9 cellular contexts compared by ENCODE assay signal in the genomic region with DNA sequence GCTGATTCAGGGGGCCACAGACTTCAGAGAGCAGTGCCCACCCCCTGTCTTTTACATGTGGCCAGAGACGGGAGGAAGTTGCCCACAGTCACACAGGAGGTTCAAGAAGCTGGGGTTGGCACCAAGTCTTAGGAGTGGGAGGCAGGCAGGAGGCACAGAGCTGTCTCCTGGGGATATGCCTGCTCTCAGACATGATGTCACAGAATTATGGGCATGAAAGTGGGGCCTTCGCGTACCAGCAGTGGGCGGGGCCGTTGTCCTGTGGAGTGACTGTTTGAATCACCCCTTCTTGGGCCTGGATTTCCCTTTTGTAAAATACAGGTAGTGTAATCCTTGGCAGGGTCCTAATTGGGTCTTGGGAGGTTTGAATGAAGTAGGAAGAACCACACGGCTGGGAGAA.
DNase-seq lines count a peak whose midpoint lies in the region; ATAC-seq, FAIRE-seq and TF ChIP-seq lines count a peak whose summit lies in the region.
"Had no signal": no experiment of that assay in that cellular context is flagged by ENCODE, and none has a peak within 500 bp of the region (broad histone marks: within the 10 kb centered on the region; RNA-seq: fewer than 3 reads in every experiment).

No MANE protein-coding gene starts in this region.

- H3K4me3 Mint-ChIP-seq in activated naive CD4-positive, alpha-beta T cell treated with anti-CD3 and anti-CD28 coated beads for 36 hours: no peak overlapping the region
- H3K4me3 Mint-ChIP-seq in astrocyte (ENCODE audit: unreplicated experiment): no peak overlapping the region
- peak overlapping the region; percentile 75 for H3K4me3 Mint-ChIP-seq in natural killer cell treated with Interleukin-12 subunit alpha and Interleukin-12 subunit beta and Interleukin-15 and Interleukin-18, amount 100 ng/mL, for 72 hours

- no peak overlapping the region for H2AFZ ChIP-seq in astrocyte (ENCODE audit: low read depth, low read length)

- H3K36me3 ChIP-seq in astrocyte (ENCODE audit: insufficient read depth, low read length) (peaks cover 5% of the 10 kb centered on the region), SJCRH30 (peaks cover 5% of the 10 kb centered on the region; the same call in 1 of the 2 replicates)

- CTCF ChIA-PET in activated naive CD4-positive, alpha-beta T cell treated with anti-CD3 and anti-CD28 coated beads for 36 hours (lab: Charles Lee): no interaction called here

- H3K27ac ChIP-seq in astrocyte (ENCODE audit: low read depth, low read length): peak overlapping the region; percentile 87
- no peak overlapping the region for H3K27ac ChIP-seq in SJCRH30

- H3K9me3 ChIP-seq in astrocyte (ENCODE audit: insufficient read depth, low read depth, low read length): no peaks in the 10 kb centered on the region
- H3K9me3 ChIP-seq in SJCRH30 (replicated peaks): no peaks in the 10 kb centered on the region

- no peak for TF ChIP-seq CTCF in astrocyte (IDR thresholded peaks at IDR 0.05; ENCODE audit: insufficient read depth, low read depth, low read length)

- FAIRE-seq in astrocyte (lab: Jason Lieb, UNC): no peak
- FAIRE-seq: G401.6 had no signal

- no peak overlapping the region for H3K27ac Mint-ChIP-seq in activated naive CD4-positive, alpha-beta T cell treated with anti-CD3 and anti-CD28 coated beads for 36 hours
- H3K27ac Mint-ChIP-seq in astrocyte (ENCODE audit: unreplicated experiment): peak overlapping the region; percentile 95
- peak overlapping the region; percentile 94 to 96 for H3K27ac Mint-ChIP-seq in natural killer cell treated with Interleukin-12 subunit alpha and Interleukin-12 subunit beta and Interleukin-15 and Interleukin-18, amount 100 ng/mL, for 72 hours

- H3K4me1 ChIP-seq in astrocyte (ENCODE audit: insufficient read depth, low read length) (peaks cover 48% of the 10 kb centered on the region), SJCRH30 (peaks cover under 1% of the 10 kb centered on the region; the same call in 1 of the 2 replicates)

- H3K4me1 Mint-ChIP-seq in activated naive CD4-positive, alpha-beta T cell treated with anti-CD3 and anti-CD28 coated beads for 36 hours (ENCODE audit: low read depth): peaks cover 10% of the 10 kb centered on the region
- peaks cover 50% of the 10 kb centered on the region for H3K4me1 Mint-ChIP-seq in astrocyte (ENCODE audit: low read depth, unreplicated experiment)
- H3K4me1 Mint-ChIP-seq in natural killer cell treated with Interleukin-12 subunit alpha and Interleukin-12 subunit beta and Interleukin-15 and Interleukin-18, amount 100 ng/mL, for 72 hours (ENCODE audit: low read depth in 2 of 2): peaks cover 57 to 62% of the 10 kb centered on the region in 2 donors

- peak overlapping the region; percentile 42 for H3K9ac ChIP-seq in astrocyte (ENCODE audit: low read length)

- peak; percentile 33 for ATAC-seq in HG03135 (IDR thresholded peaks at IDR 0.05; ENCODE audit: unreplicated experiment)
- peak; percentile 29 to 48 for ATAC-seq in natural killer cell treated with Interleukin-12 subunit alpha and Interleukin-12 subunit beta and Interleukin-15 and Interleukin-18, amount 100 ng/mL, for 72 hours

- intact Hi-C loops in activated naive CD4-positive, alpha-beta T cell treated with anti-CD3 and anti-CD28 coated beads for 36 hours (cut with micrococcal nuclease): loop anchor here (5.0 kb wide), 1 partner anchor 69 kb away; no protein-coding TSS in a partner anchor

- DNase-seq in activated naive CD4-positive, alpha-beta T cell treated with anti-CD3 and anti-CD28 coated beads for 36 hours: peak; percentile 55
- no peak for DNase-seq in activated naive CD4-positive, alpha-beta T cell treated with Interleukin-2 at 50 U/mL for 16 hours
- DNase-seq in astrocyte (ENCODE audit: low read depth) (no peak), SJCRH30 (no peak), GM19238 (ENCODE audit: insufficient read length, low spot score) (no peak), cerebellar nuclear complex (lab: John Stamatoyannopoulos, UW) (no peak)
- no peak for DNase-seq in natural killer cell treated with Interleukin-12 subunit alpha and Interleukin-12 subunit beta and Interleukin-15 and Interleukin-18, amount 100 ng/mL, for 72 hours (ENCODE audit: low spot score)

- H3K9me3 Mint-ChIP-seq in activated naive CD4-positive, alpha-beta T cell treated with anti-CD3 and anti-CD28 coated beads for 36 hours: no peaks in the 10 kb centered on the region
- H3K9me3 Mint-ChIP-seq in astrocyte (ENCODE audit: unreplicated experiment): no peaks in the 10 kb centered on the region
- no peaks in the 10 kb centered on the region for H3K9me3 Mint-ChIP-seq in natural killer cell treated with Interleukin-12 subunit alpha and Interleukin-12 subunit beta and Interleukin-15 and Interleukin-18, amount 100 ng/mL, for 72 hours

- H3K27me3 ChIP-seq in astrocyte (ENCODE audit: insufficient read depth, low read length) (no peaks in the 10 kb centered on the region), SJCRH30 (no peaks in the 10 kb centered on the region)

- no peaks in the 10 kb centered on the region for H3K27me3 Mint-ChIP-seq in activated naive CD4-positive, alpha-beta T cell treated with anti-CD3 and anti-CD28 coated beads for 36 hours (ENCODE audit: low read depth)
- H3K27me3 Mint-ChIP-seq in astrocyte (ENCODE audit: low read depth, unreplicated experiment): no peaks in the 10 kb centered on the region
- no peaks in the 10 kb centered on the region for H3K27me3 Mint-ChIP-seq in natural killer cell treated with Interleukin-12 subunit alpha and Interleukin-12 subunit beta and Interleukin-15 and Interleukin-18, amount 100 ng/mL, for 72 hours

- peak overlapping the region; percentile 46 for H3K4me2 ChIP-seq in astrocyte (ENCODE audit: low read length)

- H3K4me3 ChIP-seq in astrocyte (ENCODE audit: insufficient read depth, low read depth, low read length) (no peak overlapping the region), SJCRH30 (no peak overlapping the region)

- no peaks in the 10 kb centered on the region for H3K36me3 Mint-ChIP-seq in activated naive CD4-positive, alpha-beta T cell treated with anti-CD3 and anti-CD28 coated beads for 36 hours (ENCODE audit: low read depth)
- H3K36me3 Mint-ChIP-seq in astrocyte (ENCODE audit: low read depth, unreplicated experiment): peaks cover 23% of the 10 kb centered on the region
- no peaks in the 10 kb centered on the region for H3K36me3 Mint-ChIP-seq in natural killer cell treated with Interleukin-12 subunit alpha and Interleukin-12 subunit beta and Interleukin-15 and Interleukin-18, amount 100 ng/mL, for 72 hours

- H3K79me2 ChIP-seq in astrocyte (ENCODE audit: insufficient read depth, low read length): peaks cover 79% of the 10 kb centered on the region

- peaks cover 94% of the 10 kb centered on the region for H4K20me1 ChIP-seq in astrocyte (ENCODE audit: insufficient read depth, low read length)
